27 cellular contexts compared by ENCODE assay signal in genomic region chr7:69808401-69808800, GRCh38.
"Had no signal": no experiment of that assay in that cellular context is flagged by ENCODE, and none has a peak within 500 bp of the region (broad histone marks: within the 10 kb centered on the region; RNA-seq: fewer than 3 reads in every experiment).

No MANE protein-coding gene starts in this region.

- H3K4me3 Mint-ChIP-seq: activated B cell treated with CpG ODN at 0.5 μM for 24 hours; activated CD4-positive, alpha-beta T cell treated with anti-CD3 and anti-CD28 coated beads, Interleukin-2, amount 10 ng/mL, durations not matched to agents 24 days and 14 days; activated naive CD4-positive, alpha-beta T cell treated with anti-CD3 and anti-CD28 coated beads, Interleukin-2, amount 10 ng/mL, durations not matched to agents 7 days and 5 days; activated naive CD8-positive, alpha-beta T cell treated with anti-CD3 and anti-CD28 coated beads for 36 hours; activated T-cell treated with anti-CD3 and anti-CD28 coated beads, Interleukin-2, amount 50 U/mL, for 4 hours; activated T-helper 17 cell treated with anti-CD3 and anti-CD28 coated beads, Interleukin-2, amount 50 U/mL, for 72 hours had no signal

- H3K27me3 Mint-ChIP-seq: activated B cell treated with CpG ODN at 0.5 μM for 24 hours; activated CD4-positive, alpha-beta T cell treated with anti-CD3 and anti-CD28 coated beads, Interleukin-2, amount 10 ng/mL, durations not matched to agents 24 days and 14 days; activated naive CD4-positive, alpha-beta T cell treated with anti-CD3 and anti-CD28 coated beads, Interleukin-2, amount 10 ng/mL, durations not matched to agents 7 days and 5 days; activated naive CD8-positive, alpha-beta T cell treated with anti-CD3 and anti-CD28 coated beads for 36 hours had no signal

- H3K4me3 ChIP-seq: breast epithelium, MG63, Peyer's patch, SJSA1 had no signal

- H3K36me3 ChIP-seq: breast epithelium, MG63, Peyer's patch, SJSA1 had no signal

- H3K27ac Mint-ChIP-seq: activated B cell treated with CpG ODN at 0.5 μM for 24 hours; activated CD4-positive, alpha-beta T cell treated with anti-CD3 and anti-CD28 coated beads, Interleukin-2, amount 10 ng/mL, durations not matched to agents 24 days and 14 days; activated naive CD4-positive, alpha-beta T cell treated with anti-CD3 and anti-CD28 coated beads, Interleukin-2, amount 10 ng/mL, durations not matched to agents 7 days and 5 days; activated naive CD8-positive, alpha-beta T cell treated with anti-CD3 and anti-CD28 coated beads for 36 hours; activated T-helper 17 cell treated with anti-CD3 and anti-CD28 coated beads, Interleukin-2, amount 50 U/mL, for 72 hours had no signal

- H3K4me1 Mint-ChIP-seq: activated CD4-positive, alpha-beta T cell treated with anti-CD3 and anti-CD28 coated beads, Interleukin-2, amount 10 ng/mL, durations not matched to agents 24 days and 14 days; activated naive CD4-positive, alpha-beta T cell treated with anti-CD3 and anti-CD28 coated beads, Interleukin-2, amount 10 ng/mL, durations not matched to agents 7 days and 5 days had no signal

- H3K36me3 Mint-ChIP-seq: activated naive CD4-positive, alpha-beta T cell treated with anti-CD3 and anti-CD28 coated beads, Interleukin-2, amount 10 ng/mL, durations not matched to agents 7 days and 5 days; activated naive CD8-positive, alpha-beta T cell treated with anti-CD3 and anti-CD28 coated beads for 36 hours had no signal

- H3K4me1 ChIP-seq: Peyer's patch, SJSA1 had no signal

- DNase-seq: activated B cell treated with CpG ODN at 0.5 μM for 24 hours; activated CD4-positive, alpha-beta T cell treated with anti-CD3 and anti-CD28 coated beads for 1 hour; activated CD4-positive, alpha-beta T cell treated with anti-CD3 and anti-CD28 coated beads, Interleukin-2, amount 10 ng/mL, durations not matched to agents 24 days and 14 days; activated CD4-positive, alpha-beta T cell treated with anti-CD3 and anti-CD28 coated beads, Interleukin-2, amount 50 U/mL, for 48 hours; activated CD8-positive, alpha-beta memory T cell treated with anti-CD3 and anti-CD28 coated beads for 24 hours; activated gamma-delta T cell treated with Interleukin-2 at 50 U/mL for 16 hours; activated naive CD4-positive, alpha-beta T cell treated with anti-CD3 and anti-CD28 coated beads, Interleukin-2, amount 10 ng/mL, durations not matched to agents 7 days and 5 days; activated naive CD8-positive, alpha-beta T cell treated with anti-CD3 and anti-CD28 coated beads for 36 hours; activated T-cell treated with anti-CD3 and anti-CD28 coated beads, Interleukin-2, amount 50 U/mL, for 4 hours; caudate nucleus; MG63; MV-4-11; NCI-H1092 treated with DMSO at 0.1 percent for 48 hours; NCI-H1417 treated with DMSO at 0.1 percent for 48 hours; NCI-H1694 treated with DMSO at 0.1 percent for 48 hours; NCI-H226; NCI-H526 treated with DMSO at 0.1 percent for 48 hours; NK-92 treated with Interleukin-12 subunit alpha and Interleukin-12 subunit beta, amount 100 ng/mL, for 24 hours; OCI-M1; Peyer's patch; Right ventricle myocardium superior; T-helper 2 cell; T1000 had no signal

- H3K27me3 ChIP-seq: breast epithelium, MG63, Peyer's patch, SJSA1 had no signal

- H3K27ac ChIP-seq: breast epithelium, Peyer's patch, RWPE1, SJSA1 had no signal

- H3K9me3 ChIP-seq: breast epithelium, MG63, Peyer's patch, SJSA1 had no signal

- H3K9me3 Mint-ChIP-seq: activated B cell treated with CpG ODN at 0.5 μM for 24 hours; activated naive CD4-positive, alpha-beta T cell treated with anti-CD3 and anti-CD28 coated beads, Interleukin-2, amount 10 ng/mL, durations not matched to agents 7 days and 5 days; activated naive CD8-positive, alpha-beta T cell treated with anti-CD3 and anti-CD28 coated beads for 36 hours; activated T-cell treated with anti-CD3 and anti-CD28 coated beads, Interleukin-2, amount 50 U/mL, for 4 hours had no signal
